ENCODE assay signal across 23 cellular contexts in the genomic region with DNA sequence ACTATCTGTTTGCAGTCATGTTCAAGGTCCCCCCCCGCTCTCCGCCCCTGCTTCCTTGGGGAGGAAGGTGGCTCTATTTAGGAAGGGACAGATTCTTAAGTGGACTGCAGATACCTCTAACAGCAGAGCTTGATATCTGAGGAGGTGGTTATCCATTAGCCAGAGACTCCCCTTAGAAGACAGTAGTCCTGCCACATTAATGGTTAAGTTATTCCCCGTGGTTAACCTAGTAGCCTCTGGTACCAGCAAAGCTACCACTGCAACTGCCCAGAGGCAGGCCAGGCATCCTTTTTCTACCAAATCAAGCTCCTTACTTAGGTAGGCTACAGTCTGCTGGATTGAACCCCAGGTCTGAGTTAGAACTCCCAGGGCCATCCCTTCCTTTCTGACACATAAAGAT.
DNase-seq lines count a peak whose midpoint lies in the region; ATAC-seq, FAIRE-seq and TF ChIP-seq lines count a peak whose summit lies in the region.
"Had no signal": no experiment of that assay in that cellular context is flagged by ENCODE, and none has a peak within 500 bp of the region (broad histone marks: within the 10 kb centered on the region; RNA-seq: fewer than 3 reads in every experiment).

No MANE protein-coding gene starts in this region.

- DNase-seq in D721Med (ENCODE audit: insufficient read length, low spot score) (no peak), T-helper 2 cell (no peak), OCI-LY7 (ENCODE audit: low spot score) (no peak), head of caudate nucleus (no peak)
- DNase-seq: activated CD8-positive, alpha-beta T cell treated with anti-CD3 and anti-CD28 coated beads, Interleukin-2, amount 10 ng/mL, durations not matched to agents 7 days and 5 days; Calu3; DND-41; H9; Karpas-422; left lung; mesendoderm; NCI-H1436 treated with DMSO at 0.1 percent for 48 hours; NCI-H2107; NCI-H446 treated with DMSO at 0.1 percent for 48 hours; NCI-H82; stimulated activated naive CD4-positive, alpha-beta T cell had no signal

- no peaks in the 10 kb centered on the region for H3K9me2 ChIP-seq in OCI-LY7 (ENCODE audit: insufficient read depth, low read length)

- no peak overlapping the region for H3K4me3 ChIP-seq in OCI-LY7 (ENCODE audit: low read depth, low read length, poor library complexity, severe bottlenecking)
- H3K4me3 ChIP-seq: left lung, SJSA1 had no signal

- H3K27ac ChIP-seq in OCI-LY7 (ENCODE audit: low read depth, low read length, poor library complexity, severe bottlenecking): no peak overlapping the region
- H3K27ac ChIP-seq: left lung, neutrophil, SJSA1 had no signal

- no peaks in the 10 kb centered on the region for H3K79me2 ChIP-seq in OCI-LY7 (ENCODE audit: insufficient read depth, low read depth, low read length)

- H3K4me1 ChIP-seq in OCI-LY7 (ENCODE audit: insufficient read depth, low read length, poor library complexity, severe bottlenecking): no peaks in the 10 kb centered on the region
- H3K4me1 ChIP-seq: left lung had no signal

- intact Hi-C loops in OCI-LY7 (cut with micrococcal nuclease; ENCODE audit: unreplicated experiment): no loop called here
- intact Hi-C loops in head of caudate nucleus (cut with DNase I): no loop called here

- H3K9me3 ChIP-seq in OCI-LY7 (ENCODE audit: low read length): no peaks in the 10 kb centered on the region
- H3K9me3 ChIP-seq: neutrophil, SJSA1 had no signal

- no peak for FAIRE-seq in D721Med (lab: Jason Lieb, UNC)
- FAIRE-seq: bronchial epithelial cell had no signal

- no peak overlapping the region for H3K4me2 ChIP-seq in OCI-LY7 (ENCODE audit: low read length)

- no peak overlapping the region for H2AFZ ChIP-seq in OCI-LY7 (ENCODE audit: low read length)

- H4K20me1 ChIP-seq in OCI-LY7 (ENCODE audit: insufficient read depth, low read length): no peaks in the 10 kb centered on the region

- BruUV-seq in OCI-LY7 (replicated peaks; lab: Mats Ljungman, UMichigan): no TSS peak

- no peaks in the 10 kb centered on the region for H3K36me3 ChIP-seq in OCI-LY7 (ENCODE audit: insufficient read depth, low read length)
- H3K36me3 ChIP-seq: left lung, neutrophil, SJSA1 had no signal

- POLR2A ChIA-PET in OCI-LY7 (lab: Charles Lee): no interaction called here

- CTCF ChIA-PET in OCI-LY7 (lab: Charles Lee; ENCODE audit: unreplicated experiment): no interaction called here

- TF ChIP-seq CTCF in D721Med (IDR thresholded peaks at IDR 0.05; ENCODE audit: insufficient read depth, missing control alignments): no peak
- no peak for TF ChIP-seq CTCF in OCI-LY7 (conservative IDR thresholded peaks at IDR 0.05; ENCODE audit: low read length)

- peak; percentile 56 for ATAC-seq in GM19023 (IDR thresholded peaks at IDR 0.05; ENCODE audit: unreplicated experiment)
- ATAC-seq in HG02759 (IDR thresholded peaks at IDR 0.05; ENCODE audit: unreplicated experiment): peak; percentile 65
- ATAC-seq in HG03354 (IDR thresholded peaks at IDR 0.05; ENCODE audit: poor library complexity, severe bottlenecking, unreplicated experiment): peak; percentile 83
- ATAC-seq: activated CD8-positive, alpha-beta T cell treated with anti-CD3 and anti-CD28 coated beads, Interleukin-2, amount 10 ng/mL, durations not matched to agents 7 days and 5 days; activated naive CD4-positive, alpha-beta T cell treated with anti-CD3 and anti-CD28 coated beads, Interleukin-2, amount 50 U/mL, for 72 hours; left lung had no signal
